Comparison of ENCODE assay signal across 8 cellular contexts in genomic region chr6:41505084-41506049, GRCh38. TPM values are rescaled to one million over a fixed set of nuclear protein-coding genes. Genes with fewer than 3 reads are reported as not detected.
DNase-seq lines count a peak whose midpoint lies in the region; ATAC-seq and TF ChIP-seq lines count a peak whose summit lies in the region.

No MANE protein-coding gene starts in this region.

- H3K36me3 ChIP-seq in SJCRH30 (no peaks in the 10 kb centered on the region), fibroblast of lung (ENCODE audit: control insufficient read depth, insufficient read depth, low read length) (no peaks in the 10 kb centered on the region), mucosa of stomach (ENCODE audit: control insufficient read depth, insufficient read depth, low read length) (no peaks in the 10 kb centered on the region)

- H4K20me1 ChIP-seq in fibroblast of lung (ENCODE audit: control insufficient read depth, extremely low read depth, insufficient read depth, low read length), result no peaks in the 10 kb centered on the region

- no peaks in the 10 kb centered on the region for H3K79me2 ChIP-seq in fibroblast of lung (ENCODE audit: control insufficient read depth, insufficient read depth, low read length)

- peak overlapping the region; percentile 56 for H3K4me3 ChIP-seq in SJCRH30
- H3K4me3 ChIP-seq in fibroblast of lung (replicated peaks in 1 of 4; ENCODE audit: control extremely low read depth in 1 of 4, insufficient read depth in 1 of 4, low read depth in 3 of 4, low read length in 4 of 4), result peak overlapping the region in 3 of 4 experiments; percentile 13 to 27 (median 24)
- H3K4me3 ChIP-seq in mucosa of stomach (ENCODE audit: low read length), result peak overlapping the region; percentile 42

- TF ChIP-seq CTCF in fibroblast of lung (conservative IDR thresholded peaks at IDR 0.05 in 1 of 2, IDR thresholded peaks at IDR 0.05 in 1 of 2; ENCODE audit: low read depth in 1 of 2, low read length in 2 of 2), result no peak

- DNase-seq in EH (ENCODE audit: low read depth), result peak; percentile 86
- peak; percentile 52 to 62 for DNase-seq in SJCRH30
- peak; percentile 90 to 91 for DNase-seq in fibroblast of lung (ENCODE audit: low read depth in 2 of 2)
- peak; percentile 85 for DNase-seq in ureter (ENCODE audit: low spot score)

- H3K4me1 ChIP-seq in SJCRH30 (peaks cover 11% of the 10 kb centered on the region), fibroblast of lung (ENCODE audit: control insufficient read depth, extremely low read depth, insufficient read depth, low read length) (peaks cover 6% of the 10 kb centered on the region), mucosa of stomach (ENCODE audit: control insufficient read depth, insufficient read depth, low read length) (peaks cover 28% of the 10 kb centered on the region)

- H3K9me3 ChIP-seq in SJCRH30 (replicated peaks), result no peaks in the 10 kb centered on the region
- H3K9me3 ChIP-seq in fibroblast of lung (ENCODE audit: control insufficient read depth, insufficient read depth, low read depth, low read length), result no peaks in the 10 kb centered on the region
- H3K9me3 ChIP-seq in mucosa of stomach (ENCODE audit: control insufficient read depth, low read length), result no peaks in the 10 kb centered on the region

- H3K27ac ChIP-seq in SJCRH30 (peak overlapping the region; percentile 83; the same call in 1 of the 2 replicates), fibroblast of lung (ENCODE audit: insufficient read depth, low read length) (no peak overlapping the region)

- H2AFZ ChIP-seq in fibroblast of lung (ENCODE audit: low read length), result no peak overlapping the region

- H3K27me3 ChIP-seq in SJCRH30 (no peaks in the 10 kb centered on the region; the same call in 1 of the 2 replicates), fibroblast of lung (ENCODE audit: control insufficient read depth, insufficient read depth, low read length) (peaks cover 20% of the 10 kb centered on the region), mucosa of stomach (ENCODE audit: control insufficient read depth, insufficient read depth, low read length) (no peaks in the 10 kb centered on the region)

- H3K9ac ChIP-seq in fibroblast of lung (ENCODE audit: insufficient read depth, low read length), result no peak overlapping the region
- H3K9ac ChIP-seq in mucosa of stomach (ENCODE audit: low read length), result peak overlapping the region; percentile 10

- ATAC-seq in GM21825 (IDR thresholded peaks at IDR 0.05; ENCODE audit: unreplicated experiment), result peak; percentile 63
- ATAC-seq in GM18520 (IDR thresholded peaks at IDR 0.05; ENCODE audit: unreplicated experiment), result no peak
- ATAC-seq in HG03097 (IDR thresholded peaks at IDR 0.05; ENCODE audit: low FRiP score, unreplicated experiment), result no peak

- H3K4me2 ChIP-seq in fibroblast of lung (ENCODE audit: extremely low read depth, insufficient read depth, low read length), result peak overlapping the region; percentile 85

RNA-seq across cellular contexts. Expression of gene FOXP4, which starts 40.8 kb away (rescaled TPM):
- 9.2 and 10.3 TPM in 2 replicates for total RNA-seq in SJCRH30 (2014; rRNA removed; shearing (Covaris generic))
- 1.3 and 1.8 TPM in 2 replicates for total RNA-seq in fibroblast of lung
- polyA plus RNA-seq in fibroblast of lung, result 0.81 and 1.9 TPM in 2 replicates
- 5.7 and 10.0 TPM in 2 replicates for polyA plus RNA-seq in fibroblast of lung (2012)
- 2.9 and 8.0 TPM in 2 replicates for polyA minus RNA-seq in fibroblast of lung (ENCODE audit: low replicate concordance)
- total RNA-seq in ureter, result 25.1 TPM
